ENCODE assay signal across 30 cellular contexts in genomic region chr5:134088994-134089560, GRCh38. TPM values are rescaled to one million over a fixed set of nuclear protein-coding genes. Genes with fewer than 3 reads are reported as not detected.
A peak's percentile ranks its signal among the peaks of the same experiment; 100 is the strongest.
DNase-seq lines count a peak whose midpoint lies in the region; ATAC-seq, FAIRE-seq and TF ChIP-seq lines count a peak whose summit lies in the region.
"Had no signal": no experiment of that assay in that cellular context is flagged by ENCODE, and none has a peak within 500 bp of the region (broad histone marks: within the 10 kb centered on the region; RNA-seq: fewer than 3 reads in every experiment).

No MANE protein-coding gene starts in this region.

- peaks cover 85% of the 10 kb centered on the region for H3K4me1 Mint-ChIP-seq in activated naive CD4-positive, alpha-beta T cell treated with anti-CD3 and anti-CD28 coated beads, Interleukin-2, amount 50 U/mL, for 24 hours
- H3K4me1 Mint-ChIP-seq: mesothelial cell of epicardium had no signal

- peak overlapping the region; percentile 16 for H3K27ac ChIP-seq in effector memory CD4-positive, alpha-beta T cell (ENCODE audit: insufficient read depth, low read length, poor library complexity, severe bottlenecking)
- H3K27ac ChIP-seq in small intestine (ENCODE audit: low read depth in 1 of 2, low read length in 1 of 2) (no peak overlapping the region), vagina (no peak overlapping the region), right atrium auricular region (no peak overlapping the region)
- H3K27ac ChIP-seq: epithelial cell of prostate, left ventricle myocardium inferior, prostate gland, SJSA1, suprapubic skin had no signal

- 38 to 76% (median 52%) methylated on average over 5 of the region's 5 CpGs for WGBS in small intestine, 3 donors

- H3K36me3 ChIP-seq in effector memory CD4-positive, alpha-beta T cell (ENCODE audit: control insufficient read depth, insufficient read depth, low read length), result no peaks in the 10 kb centered on the region
- H3K36me3 ChIP-seq in small intestine (ENCODE audit: control insufficient read depth in 2 of 2, insufficient read depth in 2 of 2, low read length in 2 of 2) (no peaks in the 10 kb centered on the region), vagina (no peaks in the 10 kb centered on the region), right atrium auricular region (no peaks in the 10 kb centered on the region)
- H3K36me3 ChIP-seq: left ventricle myocardium inferior, prostate gland, SJSA1, suprapubic skin had no signal

- H3K27me3 ChIP-seq in effector memory CD4-positive, alpha-beta T cell (replicated peaks; ENCODE audit: control insufficient read depth, insufficient read depth, low read length, poor library complexity, severe bottlenecking), result no peaks in the 10 kb centered on the region
- no peaks in the 10 kb centered on the region for H3K27me3 ChIP-seq in small intestine (ENCODE audit: control insufficient read depth in 2 of 2, insufficient read depth in 2 of 2, low read length in 2 of 2)
- H3K27me3 ChIP-seq in vagina, result no peaks in the 10 kb centered on the region
- no peaks in the 10 kb centered on the region for H3K27me3 ChIP-seq in right atrium auricular region
- H3K27me3 ChIP-seq: SJSA1, suprapubic skin had no signal

- TF ChIP-seq CTCF in vagina (IDR thresholded peaks at IDR 0.05), result no peak
- no peak for TF ChIP-seq CTCF in right atrium auricular region (IDR thresholded peaks at IDR 0.05)

- no peak for DNase-seq in activated naive CD4-positive, alpha-beta T cell treated with anti-CD3 and anti-CD28 coated beads, Interleukin-2, amount 50 U/mL, for 16 hours
- DNase-seq in DMS 273 treated with DMSO at 0.1 percent for 48 hours (lab: John Stamatoyannopoulos, UW) (peak; percentile 33), small intestine (peak; percentile 53), vagina (ENCODE audit: extremely low spot score in 2 of 2) (no peak), right atrium auricular region (ENCODE audit: low spot score) (no peak)
- DNase-seq in effector memory CD4-positive, alpha-beta T cell, result no peak
- DNase-seq: activated B cell treated with CpG ODN at 0.5 μM for 24 hours; activated naive CD4-positive, alpha-beta T cell treated with anti-CD3 and anti-CD28 coated beads for 36 hours; activated T-cell treated with anti-CD3 and anti-CD28 coated beads, Interleukin-2, amount 50 U/mL, for 4 hours; COR-L47; DND-41; foreskin melanocyte; hippocampal formation; left ventricle myocardium inferior; NCI-H1048; NCI-H2029; NCI-H446; stimulated activated CD4-positive, alpha-beta T cell treated with anti-CD3 and anti-CD28 coated beads, Interleukin-2, amount 100 ng/mL, for 24 hours had no signal

- H3K4me3 ChIP-seq in effector memory CD4-positive, alpha-beta T cell (ENCODE audit: insufficient read depth, low read depth, low read length, poor library complexity, severe bottlenecking), result peak overlapping the region; percentile 18
- H3K4me3 ChIP-seq in small intestine (ENCODE audit: low read depth in 1 of 2, low read length in 2 of 2) (no peak overlapping the region), vagina (no peak overlapping the region), right atrium auricular region (no peak overlapping the region)
- H3K4me3 ChIP-seq: left ventricle myocardium inferior, prostate gland, SJSA1, suprapubic skin had no signal

- no peaks in the 10 kb centered on the region for H3K9me3 ChIP-seq in effector memory CD4-positive, alpha-beta T cell (ENCODE audit: control insufficient read depth, low read length)
- H3K9me3 ChIP-seq in small intestine (ENCODE audit: control insufficient read depth, low read depth) (no peaks in the 10 kb centered on the region), vagina (no peaks in the 10 kb centered on the region), right atrium auricular region (no peaks in the 10 kb centered on the region)
- H3K9me3 ChIP-seq: left ventricle myocardium inferior, prostate gland, SJSA1, suprapubic skin had no signal

- H3K27me3 Mint-ChIP-seq in activated naive CD4-positive, alpha-beta T cell treated with anti-CD3 and anti-CD28 coated beads, Interleukin-2, amount 50 U/mL, for 24 hours, result no peaks in the 10 kb centered on the region
- H3K27me3 Mint-ChIP-seq: activated B cell treated with CpG ODN at 0.5 μM for 24 hours; stimulated activated memory B cell treated with anti-CD40 and anti-IgM and Interleukin-4, amounts not matched to agents 10 μg/mL and 1 μg/mL and 100 μg/mL, for 72 hours had no signal

- no peak for TF ChIP-seq POLR2A in vagina (IDR thresholded peaks at IDR 0.05)

- H3K4me1 ChIP-seq in effector memory CD4-positive, alpha-beta T cell (ENCODE audit: control insufficient read depth, insufficient read depth, low read length, poor library complexity, severe bottlenecking), result peaks cover 76% of the 10 kb centered on the region
- H3K4me1 ChIP-seq in small intestine (ENCODE audit: control insufficient read depth in 2 of 2, insufficient read depth in 1 of 2, low read depth in 1 of 2, low read length in 1 of 2), result peaks cover 15 to 17% of the 10 kb centered on the region in 2 donors
- no peaks in the 10 kb centered on the region for H3K4me1 ChIP-seq in vagina
- H3K4me1 ChIP-seq in right atrium auricular region, result no peaks in the 10 kb centered on the region
- H3K4me1 ChIP-seq: left ventricle myocardium inferior, prostate gland, suprapubic skin had no signal

- peaks cover 3% of the 10 kb centered on the region for H3K36me3 Mint-ChIP-seq in activated naive CD4-positive, alpha-beta T cell treated with anti-CD3 and anti-CD28 coated beads, Interleukin-2, amount 50 U/mL, for 24 hours
- H3K36me3 Mint-ChIP-seq: mesothelial cell of epicardium; stimulated activated memory B cell treated with anti-CD40 and anti-IgM and Interleukin-4, amounts not matched to agents 10 μg/mL and 1 μg/mL and 100 μg/mL, for 72 hours had no signal

- ATAC-seq in GM21737 (IDR thresholded peaks at IDR 0.05; ENCODE audit: unreplicated experiment), result no peak
- ATAC-seq: activated T-cell treated with anti-CD3 and anti-CD28 coated beads, Interleukin-2, amount 50 U/mL, for 4 hours; Panc1; stimulated activated memory B cell treated with anti-CD40 and anti-IgM and Interleukin-4, amounts not matched to agents 10 μg/mL and 1 μg/mL and 100 μg/mL, for 72 hours had no signal

- intact Hi-C loops in vagina (cut with DNase I), result no loop called here

- H3K9me3 Mint-ChIP-seq in activated naive CD4-positive, alpha-beta T cell treated with anti-CD3 and anti-CD28 coated beads, Interleukin-2, amount 50 U/mL, for 24 hours, result no peaks in the 10 kb centered on the region
- H3K9me3 Mint-ChIP-seq: activated B cell treated with CpG ODN at 0.5 μM for 24 hours; activated naive CD4-positive, alpha-beta T cell treated with anti-CD3 and anti-CD28 coated beads for 36 hours; activated T-cell treated with anti-CD3 and anti-CD28 coated beads, Interleukin-2, amount 50 U/mL, for 4 hours; mesothelial cell of epicardium; nephron; stimulated activated memory B cell treated with anti-CD40 and anti-IgM and Interleukin-4, amounts not matched to agents 10 μg/mL and 1 μg/mL and 100 μg/mL, for 72 hours had no signal

- peak overlapping the region; percentile 25 for H3K27ac Mint-ChIP-seq in activated naive CD4-positive, alpha-beta T cell treated with anti-CD3 and anti-CD28 coated beads, Interleukin-2, amount 50 U/mL, for 24 hours
- H3K27ac Mint-ChIP-seq: activated B cell treated with CpG ODN at 0.5 μM for 24 hours, mesothelial cell of epicardium, nephron had no signal

- no peak for FAIRE-seq in small intestine (lab: Jason Lieb, UNC)
- FAIRE-seq: astrocyte, GM12892 had no signal

- peak overlapping the region; percentile 20 for H3K4me3 Mint-ChIP-seq in activated naive CD4-positive, alpha-beta T cell treated with anti-CD3 and anti-CD28 coated beads, Interleukin-2, amount 50 U/mL, for 24 hours
- H3K4me3 Mint-ChIP-seq: activated B cell treated with CpG ODN at 0.5 μM for 24 hours; activated naive CD4-positive, alpha-beta T cell treated with anti-CD3 and anti-CD28 coated beads for 36 hours; activated T-cell treated with anti-CD3 and anti-CD28 coated beads, Interleukin-2, amount 50 U/mL, for 4 hours; mesothelial cell of epicardium; nephron; stimulated activated memory B cell treated with anti-CD40 and anti-IgM and Interleukin-4, amounts not matched to agents 10 μg/mL and 1 μg/mL and 100 μg/mL, for 72 hours had no signal

RNA-seq across cellular contexts. Expression of gene TCF7, which starts 25.4 kb away (rescaled TPM):
- polyA plus RNA-seq in small intestine, result 10 to 100 TPM; 11.3 to 13.3 (median 11.4) TPM
- total RNA-seq in vagina (1.7 TPM), right atrium auricular region (1 to 10 TPM; 1.3 to 1.7 TPM)

Comparison
In these comparisons a context has a peak if more than half of its experiments do, and no peak if none do; other contexts are left out.
1. DNase-seq: peak in DMS 273 treated with DMSO at 0.1 percent for 48 hours (single experiment) and small intestine (single experiment); none in activated naive CD4-positive, alpha-beta T cell treated with anti-CD3 and anti-CD28 coated beads, Interleukin-2, amount 50 U/mL, for 16 hours (single experiment), effector memory CD4-positive, alpha-beta T cell (0 of 3), vagina (0 of 2) and right atrium auricular region (single experiment).